In genomic region chr17:77354721-77355455, GRCh38 we compare ENCODE assay signal across 9 cellular contexts.
DNase-seq lines count a peak whose midpoint lies in the region; ATAC-seq and TF ChIP-seq lines count a peak whose summit lies in the region.
"Had no signal": no experiment of that assay in that cellular context is flagged by ENCODE, and none has a peak within 500 bp of the region (broad histone marks: within the 10 kb centered on the region; RNA-seq: fewer than 3 reads in every experiment).

No MANE protein-coding gene starts in this region.

- TF ChIP-seq CTCF in adrenal gland (IDR thresholded peaks at IDR 0.05), result peak in 1 of 6 experiments; percentile 21

- TF ChIP-seq POLR2A in adrenal gland (IDR thresholded peaks at IDR 0.05), result no peak

- DNase-seq in DMS 273 (lab: John Stamatoyannopoulos, UW; ENCODE audit: unreplicated experiment), result peak; percentile 31
- DNase-seq in DMS 273 treated with DMSO at 0.1 percent for 48 hours (lab: John Stamatoyannopoulos, UW), result no peak
- peak; percentile 85 to 99 (median 97) for DNase-seq in adrenal gland
- DNase-seq in iris pigment epithelial cell (ENCODE audit: low read depth), result peak; percentile 95
- DNase-seq in stromal cell of bone marrow (ENCODE audit: low read depth), result peak; percentile 95
- no peak for DNase-seq in RPMI8226
- no peak for DNase-seq in HAP-1 (ENCODE audit: low spot score in 2 of 2)
- DNase-seq: NCI-H1092 had no signal

- peak overlapping the region; percentile 75 to 98 (median 88) for H3K27ac ChIP-seq in adrenal gland

- H3K27me3 ChIP-seq in adrenal gland (no peaks in the 10 kb centered on the region), HAP-1 (ENCODE audit: low read depth) (no peaks in the 10 kb centered on the region)

- WGBS in adrenal gland, 4 donors, result 34 to 44% (median 40%) methylated on average over 8 to 24 of the region's 24 CpGs

- no peak for ATAC-seq in HG03097 (IDR thresholded peaks at IDR 0.05; ENCODE audit: low FRiP score, unreplicated experiment)

- intact Hi-C loops in adrenal gland (cut with DNase I), result no loop called here

- H3K4me3 ChIP-seq in adrenal gland, result no peak overlapping the region
- no peak overlapping the region for H3K4me3 ChIP-seq in HAP-1

- in situ Hi-C loops in HAP-1 (cut with MboI; ENCODE audit: low sequenced_read_pairs), result no loop called here

- H3K36me3 ChIP-seq in adrenal gland (replicated peaks in 1 of 2) (no peaks in the 10 kb centered on the region), HAP-1 (replicated peaks) (no peaks in the 10 kb centered on the region)

- H3K9me3 ChIP-seq in adrenal gland (replicated peaks in 1 of 3) (no peaks in the 10 kb centered on the region), HAP-1 (no peaks in the 10 kb centered on the region)

- H3K4me1 ChIP-seq in adrenal gland (replicated peaks in 1 of 2) (peaks cover 37 to 48% of the 10 kb centered on the region in 2 donors), HAP-1 (no peaks in the 10 kb centered on the region)

Comparison
In these comparisons a context has a peak if more than half of its experiments do, and no peak if none do; other contexts are left out.
1. DNase-seq: peak in DMS 273 (single experiment), adrenal gland (7 of 7), iris pigment epithelial cell (single experiment) and stromal cell of bone marrow (single experiment); none in DMS 273 treated with DMSO at 0.1 percent for 48 hours (single experiment), RPMI8226 (single experiment) and HAP-1 (0 of 2).